In genomic region chr3:43689766-43690399, GRCh38 we compare ENCODE assay signal across 7 cellular contexts. TPM values are rescaled to one million over a fixed set of nuclear protein-coding genes. Genes with fewer than 3 reads are reported as not detected.
A peak's percentile ranks its signal among the peaks of the same experiment; 100 is the strongest.
DNase-seq lines count a peak whose midpoint lies in the region; TF ChIP-seq lines count a peak whose summit lies in the region.

No MANE protein-coding gene starts in this region.

- no peak for TF ChIP-seq EP300 in sigmoid colon (IDR thresholded peaks at IDR 0.05)

- TF ChIP-seq CTCF in HEK293 (tag by site-specific recombination; IDR thresholded peaks at IDR 0.05) (no peak), fibroblast of the aortic adventitia (IDR thresholded peaks at IDR 0.05; ENCODE audit: insufficient read depth, low read length) (no peak), sigmoid colon (IDR thresholded peaks at IDR 0.05) (no peak)

- H3K4me1 ChIP-seq in HEK293 (ENCODE audit: control insufficient read depth, insufficient read depth, low read length) (no peaks in the 10 kb centered on the region), SJCRH30 (no peaks in the 10 kb centered on the region), sigmoid colon (peaks cover 0 to 24% (median 17%) of the 10 kb centered on the region in 4 donors)

- POLR2A ChIA-PET in HEK293 (lab: Yijun Ruan, JAX) = interaction anchor here (0.7 to 1.1 kb wide), 3 partner anchors 47 to 477 kb away, joined by 3 to 4 read pairs (median 3); no protein-coding TSS in a partner anchor

- no peaks in the 10 kb centered on the region for H3K27me3 ChIP-seq in SJCRH30
- no peaks in the 10 kb centered on the region for H3K27me3 ChIP-seq in sigmoid colon

- in situ Hi-C loops in KBM-7 (cut with MboI; ENCODE audit: low pct_unique_long_range_greater_than_20kb, low sequenced_read_pairs) = no loop called here

- DNase-seq in SJCRH30 = no peak
- no peak for DNase-seq in fibroblast of the aortic adventitia (ENCODE audit: low read depth)
- no peak for DNase-seq in sigmoid colon
- DNase-seq in kidney glomerular epithelial cell (lab: John Stamatoyannopoulos, UW) = no peak
- no peak for DNase-seq in HK-2 (ENCODE audit: unreplicated experiment)
- no peak for DNase-seq in KBM-7

- 7 to 16% methylated on average over 26 of the region's 26 CpGs for WGBS in sigmoid colon, 2 donors

- TF ChIP-seq POLR2A in sigmoid colon (IDR thresholded peaks at IDR 0.05) = no peak

- intact Hi-C loops in sigmoid colon (cut with DNase I) = loop anchor here (2.0 to 5.0 kb wide), 3 partner anchors 69 to 403 kb away; partner anchors contain the start of gene SNRK

- H3K9me3 ChIP-seq in HEK293 (ENCODE audit: control insufficient read depth, insufficient read depth, low read depth, low read length) (no peaks in the 10 kb centered on the region), SJCRH30 (replicated peaks) (no peaks in the 10 kb centered on the region), sigmoid colon (no peaks in the 10 kb centered on the region)

- H3K27ac ChIP-seq in HEK293 (ENCODE audit: extremely low read depth, low read depth, low read length) (peak overlapping the region; percentile 52; the same call in 1 of the 2 replicates), SJCRH30 (no peak overlapping the region), sigmoid colon (peak overlapping the region; percentile 89 to 94 (median 92))

- H3K4me3 ChIP-seq in HEK293 (ENCODE audit: low read depth, low read length) (peak overlapping the region; percentile 78), SJCRH30 (peak overlapping the region; percentile 71), fibroblast of the aortic adventitia (ENCODE audit: low read depth, low read length) (peak overlapping the region; percentile 86), sigmoid colon (peak overlapping the region; percentile 63 to 93 (median 88))

- H3K36me3 ChIP-seq in HEK293 (ENCODE audit: control insufficient read depth in 2 of 2, insufficient read depth in 1 of 2, low read length in 2 of 2) (no peaks in the 10 kb centered on the region), SJCRH30 (no peaks in the 10 kb centered on the region), sigmoid colon (no peaks in the 10 kb centered on the region)

- CTCF ChIA-PET in HEK293 (lab: Yijun Ruan, JAX) = no interaction called here

TF ChIP-seq in HEK293, 187 proteins besides CTCF, POLR2A, EP300 and RAD21:
- TF ChIP-seq EGR2 (tag by site-specific recombination; IDR thresholded peaks at IDR 0.05; ENCODE audit: low read depth) (0 out of 2 replicates have a peak, but pooled peaks have one; percentile 17), ZNF211 (tag by site-specific recombination; IDR thresholded peaks at IDR 0.05; ENCODE audit: low read depth) (no peak), ZFHX2 (tag by site-specific recombination; conservative IDR thresholded peaks at IDR 0.05) (peak; percentile 51)

RNA-seq across cellular contexts. Expression of gene ABHD5, which starts 0.9 kb away (rescaled TPM):
- total RNA-seq in SJCRH30 (2014; rRNA removed; shearing (Covaris generic)) = 7.9 and 11.2 TPM in 2 replicates
- total RNA-seq in fibroblast of the aortic adventitia (ENCODE audit: low replicate concordance) (15.5 and 27.4 TPM in 2 replicates), sigmoid colon (10 to 100 TPM; 11.1 to 24.7 (median 22.3) TPM)
- 10 to 100 TPM; 16.9 to 48.3 (median 22.2) TPM for polyA plus RNA-seq in sigmoid colon
